ENCODE assay signal across 21 cellular contexts in the genomic region with DNA sequence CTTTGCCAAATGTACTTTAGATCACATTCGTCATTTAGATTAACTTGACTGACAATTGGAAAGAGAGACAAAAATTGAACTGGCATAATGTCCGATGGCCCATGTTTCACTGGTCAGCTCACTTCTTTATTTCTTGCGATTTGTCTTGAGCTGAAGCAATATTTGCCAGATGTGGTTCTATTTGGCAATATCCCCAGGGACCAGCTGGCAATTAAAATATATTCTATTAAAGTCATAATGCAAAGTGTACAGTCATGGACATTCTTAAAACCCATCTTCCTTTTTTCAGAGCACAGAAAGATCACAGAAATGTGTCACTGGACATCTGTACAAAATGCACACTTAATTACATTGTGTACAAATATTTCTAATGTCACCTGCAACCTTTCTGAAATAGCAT. TPM values are rescaled to one million over a fixed set of nuclear protein-coding genes. Genes with fewer than 3 reads are reported as not detected.
"Had no signal": no experiment of that assay in that cellular context is flagged by ENCODE, and none has a peak within 500 bp of the region (broad histone marks: within the 10 kb centered on the region; RNA-seq: fewer than 3 reads in every experiment).

No MANE protein-coding gene starts in this region.

- H3K9ac ChIP-seq: KMS-11 had no signal

- H3K4me3 ChIP-seq: K562 had no signal

- H3K4me3 Mint-ChIP-seq: IgD-negative memory B cell had no signal

- H3K9me3 Mint-ChIP-seq: IgD-negative memory B cell had no signal

- H3K27ac ChIP-seq: HL-60, KMS-11, RWPE1 had no signal

- DNase-seq: Kasumi-1; MM.1S; NCI-H1436; NCI-H187; NCI-H2029; NCI-H2081 treated with DMSO at 0.1 percent for 48 hours; NCI-H2171; NCI-H345; NCI-H446 treated with DMSO at 0.1 percent for 48 hours; NCI-H510A treated with DMSO at 0.1 percent for 48 hours; NCI-H526; NCI-H748 treated with DMSO at 0.1 percent for 48 hours; NK-92 treated with Interleukin-12 subunit alpha and Interleukin-12 subunit beta, amount 100 ng/mL, for 24 hours; PC-3; SHP77 had no signal

- H3K36me3 Mint-ChIP-seq: IgD-negative memory B cell had no signal

- ATAC-seq: K562, Panc1, PC-3 had no signal

- H3K4me1 Mint-ChIP-seq: IgD-negative memory B cell had no signal

- H3K27ac Mint-ChIP-seq: IgD-negative memory B cell had no signal

- H3K27me3 Mint-ChIP-seq: IgD-negative memory B cell had no signal

- H3K4me2 ChIP-seq: KMS-11 had no signal

RNA-seq across cellular contexts. Expression of a gene that starts 26.3 kb away (rescaled TPM):
- polyA plus RNA-seq: IgD-negative memory B cell had no signal
